Comparison of ENCODE assay signal across 23 cellular contexts in genomic region chr11:12949456-12949855, GRCh38. TPM values are rescaled to one million over a fixed set of nuclear protein-coding genes. Genes with fewer than 3 reads are reported as not detected.
"Had no signal": no experiment of that assay in that cellular context is flagged by ENCODE, and none has a peak within 500 bp of the region (broad histone marks: within the 10 kb centered on the region; RNA-seq: fewer than 3 reads in every experiment).

No MANE protein-coding gene starts in this region.

- H3K36me3 ChIP-seq: thyroid gland had no signal

- H3K4me1 Mint-ChIP-seq: activated B cell treated with CpG ODN at 0.5 μM for 24 hours; activated CD4-positive, alpha-beta memory T cell treated with anti-CD3 and anti-CD28 coated beads, Interleukin-2, amount 10 ng/mL, durations not matched to agents 7 days and 5 days; activated CD8-positive, alpha-beta memory T cell treated with anti-CD3 and anti-CD28 coated beads, Interleukin-2, amount 10 ng/mL, durations not matched to agents 7 days and 5 days had no signal

- H3K27ac ChIP-seq: body of pancreas, dorsolateral prefrontal cortex, thyroid gland had no signal

- DNase-seq: activated B cell treated with CpG ODN at 0.5 μM for 24 hours; activated CD4-positive, alpha-beta memory T cell treated with anti-CD3 and anti-CD28 coated beads, Interleukin-2, amount 10 ng/mL, durations not matched to agents 7 days and 5 days; activated CD4-positive, alpha-beta T cell treated with anti-CD3 and anti-CD28 coated beads for 48 hours; activated CD8-positive, alpha-beta memory T cell treated with anti-CD3 and anti-CD28 coated beads, Interleukin-2, amount 10 ng/mL, durations not matched to agents 7 days and 5 days; activated naive CD4-positive, alpha-beta T cell treated with anti-CD3 and anti-CD28 coated beads for 36 hours; activated T-cell treated with anti-CD3 and anti-CD28 coated beads, Interleukin-2, amount 50 U/mL, for 1 hour; body of pancreas; caudate nucleus; dorsolateral prefrontal cortex; left ventricle myocardium superior; occipital lobe; posterior cingulate gyrus; retina; stimulated activated CD4-positive, alpha-beta T cell treated with anti-CD3 and anti-CD28 coated beads, Interleukin-12 subunit alpha, Interleukin-12 subunit beta, amount 100 ng/mL, for 4 hours; stimulated activated CD4-positive, alpha-beta T cell treated with anti-CD3 and anti-CD28 coated beads, Interleukin-1b, Interleukin-23, amount 100 ng/mL, for 48 hours; stimulated activated CD8-positive, alpha-beta memory T cell treated with anti-CD3 and anti-CD28 coated beads, Interleukin-4, amount 100 ng/mL, for 48 hours; stimulated activated naive CD4-positive, alpha-beta T cell; thyroid gland had no signal

- FAIRE-seq: frontal cortex had no signal

- H3K4me3 Mint-ChIP-seq: activated B cell treated with CpG ODN at 0.5 μM for 24 hours; activated CD4-positive, alpha-beta memory T cell treated with anti-CD3 and anti-CD28 coated beads, Interleukin-2, amount 10 ng/mL, durations not matched to agents 7 days and 5 days; activated CD8-positive, alpha-beta memory T cell treated with anti-CD3 and anti-CD28 coated beads, Interleukin-2, amount 10 ng/mL, durations not matched to agents 7 days and 5 days; activated naive CD4-positive, alpha-beta T cell treated with anti-CD3 and anti-CD28 coated beads for 36 hours; T-helper 2 cell treated with Interferon-gamma antibody and Interleukin-4, amounts not matched to agents 5 μg/mL and 100 μg/mL, for 36 hours had no signal

- ATAC-seq: activated CD8-positive, alpha-beta memory T cell treated with anti-CD3 and anti-CD28 coated beads, Interleukin-2, amount 10 ng/mL, durations not matched to agents 7 days and 5 days; body of pancreas; left ventricle myocardium superior had no signal

- H3K4me3 ChIP-seq: body of pancreas, dorsolateral prefrontal cortex, thyroid gland had no signal

- H3K27ac Mint-ChIP-seq: activated B cell treated with CpG ODN at 0.5 μM for 24 hours; activated CD4-positive, alpha-beta memory T cell treated with anti-CD3 and anti-CD28 coated beads, Interleukin-2, amount 10 ng/mL, durations not matched to agents 7 days and 5 days; activated CD8-positive, alpha-beta memory T cell treated with anti-CD3 and anti-CD28 coated beads, Interleukin-2, amount 10 ng/mL, durations not matched to agents 7 days and 5 days; activated naive CD4-positive, alpha-beta T cell treated with anti-CD3 and anti-CD28 coated beads for 36 hours; activated T-helper 2 cell treated with anti-CD3 and anti-CD28 coated beads, Interferon-gamma antibody, Interleukin-2, Interleukin-4, amounts not matched to agents 10 μg/mL and 5 μg/mL and 100 μg/mL, durations not matched to agents 14 hours and 24 hours and 36 hours; T-helper 2 cell treated with Interferon-gamma antibody and Interleukin-4, amounts not matched to agents 5 μg/mL and 100 μg/mL, for 36 hours had no signal

- H3K4me1 ChIP-seq: body of pancreas, thyroid gland had no signal

- H3K27me3 ChIP-seq: body of pancreas, dorsolateral prefrontal cortex, thyroid gland had no signal

- H3K36me3 Mint-ChIP-seq: activated CD8-positive, alpha-beta memory T cell treated with anti-CD3 and anti-CD28 coated beads, Interleukin-2, amount 10 ng/mL, durations not matched to agents 7 days and 5 days had no signal

- H3K9me3 ChIP-seq: body of pancreas, thyroid gland had no signal

- H3K9me3 Mint-ChIP-seq: activated CD4-positive, alpha-beta memory T cell treated with anti-CD3 and anti-CD28 coated beads, Interleukin-2, amount 10 ng/mL, durations not matched to agents 7 days and 5 days had no signal

RNA-seq across cellular contexts. Expression of gene RASSF10, which starts 59.7 kb away (rescaled TPM):
- total RNA-seq: activated B cell treated with CpG ODN at 0.5 μM for 24 hours; activated CD4-positive, alpha-beta memory T cell treated with anti-CD3 and anti-CD28 coated beads, Interleukin-2, amount 10 ng/mL, durations not matched to agents 7 days and 5 days; activated CD8-positive, alpha-beta memory T cell treated with anti-CD3 and anti-CD28 coated beads, Interleukin-2, amount 10 ng/mL, durations not matched to agents 7 days and 5 days; activated naive CD4-positive, alpha-beta T cell treated with anti-CD3 and anti-CD28 coated beads for 36 hours; activated T-helper 2 cell treated with anti-CD3 and anti-CD28 coated beads, Interferon-gamma antibody, Interleukin-2, Interleukin-4, amounts not matched to agents 10 μg/mL and 5 μg/mL and 100 μg/mL, durations not matched to agents 14 hours and 24 hours and 36 hours; body of pancreas; mononuclear cell had no signal
- polyA plus RNA-seq: neural cell had no signal
